In genomic region chr20:34703573-34704176, GRCh38 we compare ENCODE assay signal across 8 cellular contexts. TPM values are rescaled to one million over a fixed set of nuclear protein-coding genes. Genes with fewer than 3 reads are reported as not detected.
DNase-seq lines count a peak whose midpoint lies in the region; ATAC-seq and TF ChIP-seq lines count a peak whose summit lies in the region.

No MANE protein-coding gene starts in this region.

- H3K27me3 ChIP-seq in ACC112 (ENCODE audit: insufficient read depth, low read length) = no peaks in the 10 kb centered on the region
- peaks cover 6% of the 10 kb centered on the region; the same call in 1 of the 2 replicates for H3K27me3 ChIP-seq in H9 (ENCODE audit: insufficient read depth, low read length)
- no peaks in the 10 kb centered on the region for H3K27me3 ChIP-seq in endocrine pancreas (ENCODE audit: control insufficient read depth, insufficient read depth, low read length)
- H3K27me3 ChIP-seq in mucosa of stomach (ENCODE audit: control insufficient read depth, insufficient read depth, low read length) = no peaks in the 10 kb centered on the region
- H3K27me3 ChIP-seq in aorta (ENCODE audit: control insufficient read depth in 1 of 2, insufficient read depth in 2 of 2, low read length in 1 of 2) = no peaks in the 10 kb centered on the region

- H2AFZ ChIP-seq in ACC112 (ENCODE audit: low read length, unreplicated experiment) (peak overlapping the region; percentile 61), H9 (ENCODE audit: low read length) (peak overlapping the region; percentile 79)

- peaks cover 56% of the 10 kb centered on the region for H3K27me3 Mint-ChIP-seq in H9 (ENCODE audit: low read depth)

- peaks cover 24 to 29% of the 10 kb centered on the region in 2 experiments for H3K4me1 Mint-ChIP-seq in H9

- H3K9ac ChIP-seq in H9 (ENCODE audit: extremely low read depth, insufficient read length, low read length) (peak overlapping the region; percentile 50), endocrine pancreas (ENCODE audit: control insufficient read depth, insufficient read depth, low read length) (peak overlapping the region; percentile 88), mucosa of stomach (ENCODE audit: low read length) (peak overlapping the region; percentile 92)

- DNase-seq in H9 (no peak), SW480 (ENCODE audit: low spot score) (peak; percentile 53), aorta (peak; percentile 62 to 77), cerebellum (ENCODE audit: low spot score) (no peak)

- H3K36me3 ChIP-seq in ACC112 (ENCODE audit: insufficient read depth, low read length) (no peaks in the 10 kb centered on the region), endocrine pancreas (ENCODE audit: control insufficient read depth, insufficient read depth, low read length) (no peaks in the 10 kb centered on the region), mucosa of stomach (ENCODE audit: control insufficient read depth, insufficient read depth, low read length) (no peaks in the 10 kb centered on the region), aorta (ENCODE audit: control insufficient read depth in 1 of 2, insufficient read depth in 2 of 2, low read length in 1 of 2) (no peaks in the 10 kb centered on the region)

- H2BK15ac ChIP-seq in H9 (ENCODE audit: low read depth, low read length) = no peak overlapping the region

- H3K9me3 ChIP-seq in H9 (ENCODE audit: control insufficient read depth, low read depth, low read length) (no peaks in the 10 kb centered on the region), endocrine pancreas (ENCODE audit: control insufficient read depth, low read length) (no peaks in the 10 kb centered on the region), mucosa of stomach (ENCODE audit: control insufficient read depth, low read length) (no peaks in the 10 kb centered on the region), aorta (ENCODE audit: control insufficient read depth, low read length) (no peaks in the 10 kb centered on the region)

- peaks cover 14% of the 10 kb centered on the region for H3K23me2 ChIP-seq in H9 (ENCODE audit: insufficient read length, low read depth, low read length, poor library complexity, severe bottlenecking)

- H3K79me2 ChIP-seq in ACC112 (ENCODE audit: control insufficient read depth, insufficient read depth, low read length, unreplicated experiment) = no peaks in the 10 kb centered on the region
- H3K79me2 ChIP-seq in H9 (ENCODE audit: insufficient read depth, low read length) = no peaks in the 10 kb centered on the region

- no peaks in the 10 kb centered on the region for H4K20me1 ChIP-seq in H9 (ENCODE audit: control insufficient read depth, insufficient read depth, insufficient read length)

- no peak overlapping the region for H4K8ac ChIP-seq in H9 (replicated peaks; ENCODE audit: insufficient read length, low read depth, low read length)

- peak overlapping the region; percentile 70 for H3K18ac ChIP-seq in H9 (ENCODE audit: insufficient read length, low read depth, low read length)

- peak; percentile 1 for ATAC-seq in aorta (ENCODE audit: low FRiP score)
- ATAC-seq in HG03025 (IDR thresholded peaks at IDR 0.05; ENCODE audit: low FRiP score, unreplicated experiment) = no peak

- peak overlapping the region; percentile 82 for H3K4me3 ChIP-seq in ACC112 (ENCODE audit: low read depth, low read length)
- H3K4me3 ChIP-seq in endocrine pancreas (ENCODE audit: control insufficient read depth, insufficient read depth, low read length) = peak overlapping the region; percentile 85
- peak overlapping the region; percentile 97 for H3K4me3 ChIP-seq in mucosa of stomach (ENCODE audit: low read length)
- H3K4me3 ChIP-seq in aorta (ENCODE audit: low read length in 2 of 2) = peak overlapping the region; percentile 8 to 67

- H3K4me3 Mint-ChIP-seq in H9 = peak overlapping the region; percentile 91 to 97

- no peaks in the 10 kb centered on the region for H3K9me3 Mint-ChIP-seq in H9

- peak overlapping the region; percentile 29; the same call in 1 of the 2 replicates for H3K27ac ChIP-seq in ACC112 (ENCODE audit: low read depth, low read length)
- H3K27ac ChIP-seq in H9 (ENCODE audit: insufficient read length, low read depth, low read length) = no peak overlapping the region
- H3K27ac ChIP-seq in aorta (ENCODE audit: low read depth in 1 of 2, low read length in 2 of 2) = peak overlapping the region; percentile 10 to 71

- no peaks in the 10 kb centered on the region for H3K79me1 ChIP-seq in H9 (ENCODE audit: insufficient read depth, low read depth, low read length, poor library complexity, severe bottlenecking)

- H2BK12ac ChIP-seq in H9 (ENCODE audit: insufficient read length, low read depth, low read length) = no peak overlapping the region

- H3K4me1 ChIP-seq in ACC112 (ENCODE audit: control insufficient read depth, insufficient read depth, low read length, unreplicated experiment) = peaks cover 13% of the 10 kb centered on the region
- H3K4me1 ChIP-seq in H9 (ENCODE audit: insufficient read depth, low read length) = no peaks in the 10 kb centered on the region
- no peaks in the 10 kb centered on the region for H3K4me1 ChIP-seq in endocrine pancreas (ENCODE audit: control insufficient read depth, insufficient read depth, low read length)
- H3K4me1 ChIP-seq in mucosa of stomach (ENCODE audit: control insufficient read depth, insufficient read depth, low read length) = peaks cover 22% of the 10 kb centered on the region
- H3K4me1 ChIP-seq in aorta (ENCODE audit: control insufficient read depth in 1 of 2, insufficient read depth in 2 of 2, low read length in 2 of 2) = no peaks in the 10 kb centered on the region

- peak overlapping the region; percentile 16 to 96 (median 86); a peak in 4 of 7 replicates for H3K27ac Mint-ChIP-seq in H9

- H3K4ac ChIP-seq in H9 (ENCODE audit: low read depth, low read length) = no peak overlapping the region

- no CpG with 5 or more reads among the region's 36 CpGs for WGBS in H9 (ENCODE audit: extremely low coverage, insufficient read length, low lambda C conversion rate)
- whole genome bisulfite sequencing in aorta, 2 donors = 0 to 1% methylated on average over 29 to 36 of the region's 36 CpGs

- H4K91ac ChIP-seq in H9 (ENCODE audit: insufficient read length, low read depth, low read length) = no peak overlapping the region

- TF ChIP-seq CTCF in H9 (conservative IDR thresholded peaks at IDR 0.05) = no peak

- H4K5ac ChIP-seq in H9 (ENCODE audit: insufficient read length, low read depth, low read length) = no peak overlapping the region

- no peak overlapping the region for H2AK5ac ChIP-seq in H9 (ENCODE audit: insufficient read length, low read length)

- peak overlapping the region; percentile 86; the same call in 1 of the 2 replicates for H3K14ac ChIP-seq in H9 (ENCODE audit: insufficient read depth, low read length)

- H2BK120ac ChIP-seq in H9 (ENCODE audit: low read depth, low read length, poor library complexity, severe bottlenecking) = no peak overlapping the region

- H3K23ac ChIP-seq in H9 (ENCODE audit: insufficient read length, low read depth, low read length) = no peak overlapping the region

- intact Hi-C loops in aorta (cut with DNase I) = no loop called here

- H2BK5ac ChIP-seq in H9 (ENCODE audit: insufficient read length, low read length) = no peak overlapping the region

- no peak overlapping the region for H2BK20ac ChIP-seq in H9 (ENCODE audit: low read depth, low read length, poor library complexity, severe bottlenecking)

- H3T11ph ChIP-seq in H9 (ENCODE audit: low read length) = no peak overlapping the region

- H3K4me2 ChIP-seq in H9 (ENCODE audit: insufficient read depth, insufficient read length, low read length) = peak overlapping the region; percentile 75

- no peaks in the 10 kb centered on the region for H3K36me3 Mint-ChIP-seq in H9 (ENCODE audit: insufficient read depth in 1 of 3, low read depth in 3 of 3)

- no peak overlapping the region for H3K56ac ChIP-seq in H9 (ENCODE audit: insufficient read length, low read depth, low read length)

RNA-seq across cellular contexts. Expression of gene TP53INP2, which starts 0.5 kb away (rescaled TPM):
- total RNA-seq in H9 (2021) (8.0 TPM in 2 replicates), aorta (10 to 100 TPM; 12.9 to 29.7 TPM), cerebellum (5.6 TPM)
- polyA plus RNA-seq in aorta = 10 to 100 TPM; 11.3 to 28.3 TPM

RNA-seq across cellular contexts. Expression of gene PIGU, which starts 26.8 kb away (rescaled TPM):
- total RNA-seq in H9 (2021) = 32.8 and 35.6 TPM in 2 replicates
- total RNA-seq in aorta = 10 to 100 TPM; 10.1 to 11.0 TPM
- 10 to 100 TPM in 1 of 2 donors, 1 to 10 TPM in 1; 6.5 to 17.3 TPM for polyA plus RNA-seq in aorta
- 29.4 TPM for total RNA-seq in cerebellum

Comparison
In these comparisons a context has a peak if more than half of its experiments do, and no peak if none do; other contexts are left out.
1. H3K4me3 ChIP-seq: peak in every context shown above with its lines; median percentile 97 in mucosa of stomach; 85 in endocrine pancreas; 82 in ACC112; 38 in aorta.
2. DNase-seq: peak in SW480 (single experiment) and aorta (2 of 2); none in H9 (single experiment) and cerebellum (single experiment).
3. Peak in every context shown above with its lines, with median percentiles within 50 percentile points of each other: H3K9ac ChIP-seq.